8 cellular contexts compared by ENCODE assay signal in genomic region chr9:137241490-137242328, GRCh38. TPM values are rescaled to one million over a fixed set of nuclear protein-coding genes. Genes with fewer than 3 reads are reported as not detected.
DNase-seq lines count a peak whose midpoint lies in the region; ATAC-seq lines count a peak whose summit lies in the region.

No MANE protein-coding gene starts in this region.

- DNase-seq in EH (ENCODE audit: low read depth) (peak; percentile 66), RPMI8226 (peak; percentile 70), left cardiac atrium (peak; percentile 80), skeletal muscle cell (ENCODE audit: low read depth) (no peak), DMS114 treated with DMSO at 0.1 percent for 48 hours (lab: John Stamatoyannopoulos, UW; ENCODE audit: unreplicated experiment) (no peak)
- peak; percentile 72 for DNase-seq in activated naive CD8-positive, alpha-beta T cell treated with anti-CD3 and anti-CD28 coated beads for 36 hours

- intact Hi-C loops in left cardiac atrium (cut with DNase I) = no loop called here

- no peaks in the 10 kb centered on the region for H3K27me3 Mint-ChIP-seq in activated naive CD8-positive, alpha-beta T cell treated with anti-CD3 and anti-CD28 coated beads for 36 hours

- H3K4me3 Mint-ChIP-seq in activated naive CD8-positive, alpha-beta T cell treated with anti-CD3 and anti-CD28 coated beads for 36 hours = peak overlapping the region; percentile 82

- no peaks in the 10 kb centered on the region for H3K9me3 Mint-ChIP-seq in activated naive CD8-positive, alpha-beta T cell treated with anti-CD3 and anti-CD28 coated beads for 36 hours

- peaks cover 26% of the 10 kb centered on the region for H3K36me3 Mint-ChIP-seq in activated naive CD8-positive, alpha-beta T cell treated with anti-CD3 and anti-CD28 coated beads for 36 hours

- peak; percentile 0 for ATAC-seq in HG02678 (IDR thresholded peaks at IDR 0.05; ENCODE audit: unreplicated experiment)
- peak; percentile 9 to 25 for ATAC-seq in left cardiac atrium
- ATAC-seq in HG03469 (IDR thresholded peaks at IDR 0.05; ENCODE audit: unreplicated experiment) = no peak

- peak overlapping the region; percentile 85 for H3K4me3 ChIP-seq in skeletal muscle cell (ENCODE audit: low read depth, low read length)

- H3K27ac Mint-ChIP-seq in activated naive CD8-positive, alpha-beta T cell treated with anti-CD3 and anti-CD28 coated beads for 36 hours = peak overlapping the region; percentile 67

- H3K4me1 Mint-ChIP-seq in activated naive CD8-positive, alpha-beta T cell treated with anti-CD3 and anti-CD28 coated beads for 36 hours = peaks cover 23% of the 10 kb centered on the region

RNA-seq across cellular contexts. Expression of gene TUBB4B, which starts 0.6 kb away (rescaled TPM):
- total RNA-seq in activated naive CD8-positive, alpha-beta T cell treated with anti-CD3 and anti-CD28 coated beads for 36 hours = 100 to 1,000 TPM; 271 to 274 TPM
- total RNA-seq in left cardiac atrium = 100 to 1,000 TPM; 324 to 437 TPM

RNA-seq across cellular contexts. Expression of gene STPG3, which starts 9.4 kb away (rescaled TPM):
- total RNA-seq in activated naive CD8-positive, alpha-beta T cell treated with anti-CD3 and anti-CD28 coated beads for 36 hours = not detected
- under 1 TPM in 1 of 2 donors, not detected in 1; 0.59 TPM for total RNA-seq in left cardiac atrium

RNA-seq across cellular contexts. Expression of gene SLC34A3, which starts 11.0 kb away (rescaled TPM):
- not detected for total RNA-seq in activated naive CD8-positive, alpha-beta T cell treated with anti-CD3 and anti-CD28 coated beads for 36 hours
- total RNA-seq in left cardiac atrium = not detected

RNA-seq across cellular contexts. Expression of gene NELFB, which starts 13.4 kb away (rescaled TPM):
- total RNA-seq in activated naive CD8-positive, alpha-beta T cell treated with anti-CD3 and anti-CD28 coated beads for 36 hours = 10 to 100 TPM; 54.4 to 56.4 TPM
- total RNA-seq in left cardiac atrium = 10 to 100 TPM; 35.1 to 38.1 TPM

RNA-seq across cellular contexts. Expression of gene RNF224, which starts 14.4 kb away (rescaled TPM):
- not detected for total RNA-seq in activated naive CD8-positive, alpha-beta T cell treated with anti-CD3 and anti-CD28 coated beads for 36 hours
- total RNA-seq in left cardiac atrium = not detected

Comparison
In these comparisons a context has a peak if more than half of its experiments do, and no peak if none do; other contexts are left out.
1. DNase-seq: peak in EH (single experiment), RPMI8226 (single experiment), activated naive CD8-positive, alpha-beta T cell treated with anti-CD3 and anti-CD28 coated beads for 36 hours (single experiment) and left cardiac atrium (single experiment); none in skeletal muscle cell (single experiment) and DMS114 treated with DMSO at 0.1 percent for 48 hours (single experiment).